ENCODE assay signal across 8 cellular contexts in genomic region chr16:58129097-58129936, GRCh38. TPM values are rescaled to one million over a fixed set of nuclear protein-coding genes. Genes with fewer than 3 reads are reported as not detected.
DNase-seq lines count a peak whose midpoint lies in the region; ATAC-seq lines count a peak whose summit lies in the region.

TSS of gene CFAP20 (minus strand) at chr16:58129381. CDS start at chr16:58129115, 266 bp downstream.

- H3K9me3 ChIP-seq in effector memory CD4-positive, alpha-beta T cell (ENCODE audit: control insufficient read depth, low read length) = no peaks in the 10 kb centered on the region

- peaks cover 18% of the 10 kb centered on the region for H3K4me1 ChIP-seq in effector memory CD4-positive, alpha-beta T cell (ENCODE audit: control insufficient read depth, insufficient read depth, low read length, poor library complexity, severe bottlenecking)

- H3K4me3 ChIP-seq in effector memory CD4-positive, alpha-beta T cell (ENCODE audit: insufficient read depth, low read depth, low read length, poor library complexity, severe bottlenecking) = peak within 1 kb of the TSS; percentile 89

- H3K27me3 ChIP-seq in effector memory CD4-positive, alpha-beta T cell (replicated peaks; ENCODE audit: control insufficient read depth, insufficient read depth, low read length, poor library complexity, severe bottlenecking) = no peaks in the 10 kb centered on the region

- peak; percentile 83 for ATAC-seq in GM21360 (IDR thresholded peaks at IDR 0.05; ENCODE audit: unreplicated experiment)

- peak; percentile 99 for DNase-seq in COLO668 (lab: John Stamatoyannopoulos, UW; ENCODE audit: unreplicated experiment)
- peak; percentile 99 for DNase-seq in HT1080 (ENCODE audit: low read depth)
- peak; percentile 100 for DNase-seq in NOMO-1 treated with DMSO at 0.1 percent for 48 hours (lab: John Stamatoyannopoulos, UW; ENCODE audit: unreplicated experiment)
- DNase-seq in activated CD8-positive, alpha-beta memory T cell treated with anti-CD3 and anti-CD28 coated beads for 4 hours (ENCODE audit: low read depth in 2 of 2) = peak; percentile 94
- peak; percentile 90 to 94 (median 92) for DNase-seq in effector memory CD4-positive, alpha-beta T cell
- peak; percentile 100 for DNase-seq in lung microvascular endothelial cell (ENCODE audit: low read depth in 2 of 2)
- peak; percentile 92 to 95 (median 94) for DNase-seq in stimulated activated CD4-positive, alpha-beta T cell treated with anti-CD3 and anti-CD28 coated beads, TNF-alpha, amount 100 ng/mL, for 48 hours (ENCODE audit: low read depth in 3 of 3)

- no peaks in the 10 kb centered on the region for H3K36me3 ChIP-seq in effector memory CD4-positive, alpha-beta T cell (ENCODE audit: control insufficient read depth, insufficient read depth, low read length)

- peak within 1 kb of the TSS; percentile 93 for H3K27ac ChIP-seq in effector memory CD4-positive, alpha-beta T cell (ENCODE audit: insufficient read depth, low read length, poor library complexity, severe bottlenecking)

RNA-seq across cellular contexts. Expression of gene CFAP20, which starts in this region (rescaled TPM):
- 86.9 and 104 TPM in 2 replicates for total RNA-seq in HT1080 (2014; rRNA removed; shearing (Covaris generic))
- polyA plus RNA-seq in HT1080 (2015; cell fraction: cytosol; rRNA removed) = 55.3 and 57.3 TPM in 2 replicates
- 52.1 and 53.7 TPM in 2 replicates for polyA plus RNA-seq in HT1080 (2015; cell fraction: nucleus; rRNA removed)
- 44.5 and 52.6 TPM in 2 replicates for total RNA-seq in lung microvascular endothelial cell

Comparison
In these comparisons a context has a peak if more than half of its experiments do, and no peak if none do; other contexts are left out.
1. Peak in every context shown above with its lines: DNase-seq, ATAC-seq, H3K4me3 ChIP-seq and H3K27ac ChIP-seq.